ENCODE assay signal across 13 cellular contexts in the genomic region with DNA sequence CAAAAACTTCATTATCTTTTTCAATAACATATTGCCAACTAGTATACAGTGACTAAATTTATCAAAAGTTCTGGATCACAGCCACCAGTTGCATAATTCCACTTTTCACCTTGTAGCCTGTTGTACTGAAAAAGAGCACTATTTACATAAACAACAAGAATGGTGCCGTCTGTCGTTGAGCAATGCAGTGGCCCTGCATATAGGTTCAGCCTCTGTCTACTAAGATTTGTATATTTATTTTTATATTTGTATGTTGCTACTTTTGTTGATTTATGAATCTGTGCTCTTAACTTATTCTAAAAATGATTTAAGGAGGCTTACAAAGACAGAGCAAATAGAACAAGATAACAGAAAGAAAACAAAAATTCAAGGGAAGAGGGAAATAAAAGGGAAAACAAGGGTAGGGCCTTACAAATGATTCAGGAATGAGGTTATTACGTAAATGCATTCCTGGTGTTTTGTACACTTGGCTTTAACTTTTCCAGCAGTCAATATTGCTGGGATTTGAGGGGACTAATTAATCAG.
A peak's percentile ranks its signal among the peaks of the same experiment; 100 is the strongest.
DNase-seq lines count a peak whose midpoint lies in the region; TF ChIP-seq lines count a peak whose summit lies in the region.
"Had no signal": no experiment of that assay in that cellular context is flagged by ENCODE, and none has a peak within 500 bp of the region (broad histone marks: within the 10 kb centered on the region; RNA-seq: fewer than 3 reads in every experiment).

No MANE protein-coding gene starts in this region.

- H3K9ac ChIP-seq in trophoblast cell (ENCODE audit: low read length) = no peak overlapping the region

- peaks cover 2% of the 10 kb centered on the region for H3K36me3 Mint-ChIP-seq in Caco-2 (ENCODE audit: insufficient read depth, unreplicated experiment)
- H3K36me3 Mint-ChIP-seq: stimulated activated effector memory CD8-positive, alpha-beta T cell treated with anti-CD3 and anti-CD28 coated beads, Interleukin-12 subunit alpha, Interleukin-12 subunit beta, amount 100 ng/mL, for 72 hours had no signal

- H3K9me3 ChIP-seq in Caco-2 (no peaks in the 10 kb centered on the region), trophoblast cell (ENCODE audit: insufficient read depth, low read depth, low read length) (peaks cover 1% of the 10 kb centered on the region)
- H3K9me3 ChIP-seq: Peyer's patch had no signal

- H3K4me3 ChIP-seq in Caco-2 (ENCODE audit: low read depth, low read length) (no peak overlapping the region), trophoblast cell (ENCODE audit: low read depth, low read length) (no peak overlapping the region)
- H3K4me3 ChIP-seq: Peyer's patch had no signal

- H2BK12ac ChIP-seq in trophoblast cell (ENCODE audit: low read length) = no peak overlapping the region

- no peak overlapping the region for H3K18ac ChIP-seq in trophoblast cell (ENCODE audit: low read length)

- H4K12ac ChIP-seq in trophoblast cell (ENCODE audit: low read depth, low read length) = no peak overlapping the region

- H3K27ac Mint-ChIP-seq in Caco-2 (ENCODE audit: unreplicated experiment) = peak overlapping the region; percentile 6
- H3K27ac Mint-ChIP-seq: CD4-positive, alpha-beta T cell; stimulated activated effector memory CD8-positive, alpha-beta T cell treated with anti-CD3 and anti-CD28 coated beads, Interleukin-12 subunit alpha, Interleukin-12 subunit beta, amount 100 ng/mL, for 72 hours had no signal

- POLR2A ChIA-PET in Caco-2 (lab: Charles Lee) = no interaction called here

- no peak overlapping the region for H4K8ac ChIP-seq in trophoblast cell (ENCODE audit: low read depth, low read length)

- peaks cover 22% of the 10 kb centered on the region for H3K4me1 Mint-ChIP-seq in Caco-2 (ENCODE audit: low read depth, unreplicated experiment)
- H3K4me1 Mint-ChIP-seq: stimulated activated effector memory CD8-positive, alpha-beta T cell treated with anti-CD3 and anti-CD28 coated beads, Interleukin-12 subunit alpha, Interleukin-12 subunit beta, amount 100 ng/mL, for 72 hours had no signal

- no peak overlapping the region for H3K4me3 Mint-ChIP-seq in Caco-2 (ENCODE audit: unreplicated experiment)
- H3K4me3 Mint-ChIP-seq: CD4-positive, alpha-beta T cell; stimulated activated effector memory CD8-positive, alpha-beta T cell treated with anti-CD3 and anti-CD28 coated beads, Interleukin-12 subunit alpha, Interleukin-12 subunit beta, amount 100 ng/mL, for 72 hours had no signal

- no peak overlapping the region for H2BK120ac ChIP-seq in trophoblast cell (ENCODE audit: insufficient read depth, low read length, poor library complexity)

- no peak overlapping the region for H4K91ac ChIP-seq in trophoblast cell (ENCODE audit: low read depth, low read length)

- H2AFZ ChIP-seq in trophoblast cell (ENCODE audit: insufficient read depth, low read length, poor library complexity) = no peak overlapping the region

- DNase-seq in Caco-2 = peak in 1 of 2 experiments; percentile 30
- DNase-seq in RPMI7951 (ENCODE audit: low read depth) = peak; percentile 27
- peak; percentile 56 for DNase-seq in fibroblast of peridontal ligament (ENCODE audit: extremely low read depth)
- DNase-seq in trophoblast cell = peak; percentile 31 to 67
- no peak for DNase-seq in NCI-H446 (lab: John Stamatoyannopoulos, UW)
- no peak for DNase-seq in foreskin melanocyte
- DNase-seq in NCI-H774 (lab: John Stamatoyannopoulos, UW) = no peak
- DNase-seq in NCI-H187 treated with DMSO at 0.1 percent for 48 hours (lab: John Stamatoyannopoulos, UW) = no peak
- DNase-seq: activated naive CD4-positive, alpha-beta T cell; CD4-positive, alpha-beta T cell; NCI-H187; Peyer's patch had no signal

- H3K4ac ChIP-seq in trophoblast cell (ENCODE audit: low read depth, low read length) = no peak overlapping the region

- H3K27ac ChIP-seq in trophoblast cell (ENCODE audit: low read depth, low read length) = no peak overlapping the region
- H3K27ac ChIP-seq: Peyer's patch had no signal

- intact Hi-C loops in Caco-2 (cut with micrococcal nuclease; ENCODE audit: unreplicated experiment) = loop anchor here (1.0 kb wide), 2 partner anchors 13 to 37 kb away; no protein-coding TSS in a partner anchor

- H2AK5ac ChIP-seq in trophoblast cell (ENCODE audit: low read length) = no peak overlapping the region

- no TSS peak for BruUV-seq in Caco-2 (replicated peaks; lab: Mats Ljungman, UMichigan)

- H3K14ac ChIP-seq in trophoblast cell (ENCODE audit: low read length) = no peak overlapping the region

- no peak overlapping the region for H2BK5ac ChIP-seq in trophoblast cell (ENCODE audit: low read depth, low read length, poor library complexity)

- H3K79me1 ChIP-seq in trophoblast cell (ENCODE audit: low read length) = no peaks in the 10 kb centered on the region

- peaks cover 11% of the 10 kb centered on the region for H3K9me3 Mint-ChIP-seq in Caco-2 (ENCODE audit: unreplicated experiment)
- H3K9me3 Mint-ChIP-seq: CD4-positive, alpha-beta T cell; stimulated activated effector memory CD8-positive, alpha-beta T cell treated with anti-CD3 and anti-CD28 coated beads, Interleukin-12 subunit alpha, Interleukin-12 subunit beta, amount 100 ng/mL, for 72 hours had no signal

- no peaks in the 10 kb centered on the region for H3K79me2 ChIP-seq in trophoblast cell (ENCODE audit: control insufficient read depth, insufficient read depth, low read length, poor library complexity)

- H3K4me2 ChIP-seq in trophoblast cell (ENCODE audit: low read length) = no peak overlapping the region

- no peaks in the 10 kb centered on the region for H3K27me3 ChIP-seq in Caco-2 (replicated peaks; ENCODE audit: control insufficient read depth, insufficient read depth, low read length)
- no peaks in the 10 kb centered on the region for H3K27me3 ChIP-seq in trophoblast cell (ENCODE audit: insufficient read depth, low read length)
- H3K27me3 ChIP-seq: Peyer's patch had no signal

- H3K4me1 ChIP-seq in Caco-2 (peaks cover 39% of the 10 kb centered on the region), trophoblast cell (ENCODE audit: control insufficient read depth in 1 of 2, insufficient read depth in 2 of 2, low read length in 2 of 2) (peaks cover 2 to 8% of the 10 kb centered on the region in 2 experiments)
- H3K4me1 ChIP-seq: Peyer's patch had no signal

- no peaks in the 10 kb centered on the region for H3K27me3 Mint-ChIP-seq in Caco-2 (ENCODE audit: insufficient read depth, unreplicated experiment)
- H3K27me3 Mint-ChIP-seq: CD4-positive, alpha-beta T cell had no signal

- CTCF ChIA-PET in Caco-2 (lab: Charles Lee) = no interaction called here

- no CpG with 5 or more reads among the region's 3 CpGs for WGBS in trophoblast cell (ENCODE audit: extremely low coverage, insufficient coverage, insufficient read length)

- H3K23ac ChIP-seq in trophoblast cell (ENCODE audit: low read length) = no peak overlapping the region

- TF ChIP-seq CTCF in Caco-2 (IDR thresholded peaks at IDR 0.05; ENCODE audit: insufficient read depth in 1 of 2, low read depth in 1 of 2, low read length in 1 of 2, severe bottlenecking in 1 of 2, unreplicated experiment in 1 of 2) = no peak

- H3K36me3 ChIP-seq in Caco-2 (ENCODE audit: control insufficient read depth, insufficient read depth, low read length) (no peaks in the 10 kb centered on the region; the same call in 1 of the 2 replicates), trophoblast cell (ENCODE audit: control insufficient read depth in 1 of 2, insufficient read depth in 2 of 2, low read length in 2 of 2) (no peaks in the 10 kb centered on the region)
- H3K36me3 ChIP-seq: Peyer's patch had no signal

Comparison
In these comparisons a context has a peak if more than half of its experiments do, and no peak if none do; other contexts are left out.
1. DNase-seq: peak in RPMI7951 (single experiment), fibroblast of peridontal ligament (single experiment) and trophoblast cell (2 of 2); none in NCI-H446 (0 of 2), foreskin melanocyte (single experiment), NCI-H774 (single experiment) and NCI-H187 treated with DMSO at 0.1 percent for 48 hours (single experiment).